ENCODE assay signal across 8 cellular contexts in genomic region chrX:49073641-49074575, GRCh38. TPM values are rescaled to one million over a fixed set of nuclear protein-coding genes. Genes with fewer than 3 reads are reported as not detected.
A peak's percentile ranks its signal among the peaks of the same experiment; 100 is the strongest.
DNase-seq lines count a peak whose midpoint lies in the region; ATAC-seq, FAIRE-seq and TF ChIP-seq lines count a peak whose summit lies in the region.

A gene with protein sequence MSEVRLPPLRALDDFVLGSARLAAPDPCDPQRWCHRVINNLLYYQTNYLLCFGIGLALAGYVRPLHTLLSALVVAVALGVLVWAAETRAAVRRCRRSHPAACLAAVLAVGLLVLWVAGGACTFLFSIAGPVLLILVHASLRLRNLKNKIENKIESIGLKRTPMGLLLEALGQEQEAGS (minus strand): TSS chrX:49074002. CDS start chrX:49073987, 15 bp downstream.

- peak; percentile 42 to 58 for TF ChIP-seq POLR2A in gastroesophageal sphincter (IDR thresholded peaks at IDR 0.05)

- H3K36me3 ChIP-seq in gastroesophageal sphincter (peaks cover 0 to 36% of the 10 kb centered on the region in 2 donors), neutrophil (peaks cover 33% of the 10 kb centered on the region)

- peak within 1 kb of the TSS; percentile 77 for H3K27ac Mint-ChIP-seq in activated naive CD4-positive, alpha-beta T cell treated with anti-CD3 and anti-CD28 coated beads, Interleukin-2, amount 50 U/mL, for 24 hours

- peak within 1 kb of the TSS; percentile 84 for H3K4me3 Mint-ChIP-seq in activated naive CD4-positive, alpha-beta T cell treated with anti-CD3 and anti-CD28 coated beads, Interleukin-2, amount 50 U/mL, for 24 hours

- H3K9me3 ChIP-seq in gastroesophageal sphincter (no peaks in the 10 kb centered on the region), neutrophil (no peaks in the 10 kb centered on the region)

- in situ Hi-C loops in SK-MEL-5 (cut with HindIII; ENCODE audit: low pct_unique_long_range_greater_than_20kb, low sequenced_read_pairs), result no loop called here

- no peaks in the 10 kb centered on the region for H3K27me3 Mint-ChIP-seq in activated naive CD4-positive, alpha-beta T cell treated with anti-CD3 and anti-CD28 coated beads, Interleukin-2, amount 50 U/mL, for 24 hours

- peak; percentile 84 for FAIRE-seq in D721Med (lab: Jason Lieb, UNC)

- TF ChIP-seq CTCF in D721Med (IDR thresholded peaks at IDR 0.05; ENCODE audit: insufficient read depth, missing control alignments), result no peak
- peak in 2 of 4 experiments; percentile 23 to 34 for TF ChIP-seq CTCF in gastroesophageal sphincter (IDR thresholded peaks at IDR 0.05)
- TF ChIP-seq CTCF in neutrophil (IDR thresholded peaks at IDR 0.05), result peak; percentile 32

- H3K4me1 ChIP-seq in gastroesophageal sphincter (peaks cover 0 to 37% (median 2%) of the 10 kb centered on the region in 3 donors), neutrophil (ENCODE audit: control insufficient read depth in 1 of 2, insufficient read depth in 1 of 2, low read depth in 1 of 2, low read length in 1 of 2) (peaks cover 6 to 16% of the 10 kb centered on the region in 2 experiments)

- H3K27ac ChIP-seq in gastroesophageal sphincter, result peak within 1 kb of the TSS; percentile 75 to 82 (median 80)
- peak within 1 kb of the TSS; percentile 75 for H3K27ac ChIP-seq in neutrophil
- peak within 1 kb of the TSS; percentile 72 for H3K27ac ChIP-seq in substantia nigra (ENCODE audit: low read depth, low read length, poor library complexity, severe bottlenecking)

- 3 to 29% methylated on average over 6 to 8 of the region's 61 CpGs for WGBS in gastroesophageal sphincter (ENCODE audit: low coverage in 1 of 2), 2 donors

- no peaks in the 10 kb centered on the region for H3K9me3 Mint-ChIP-seq in activated naive CD4-positive, alpha-beta T cell treated with anti-CD3 and anti-CD28 coated beads, Interleukin-2, amount 50 U/mL, for 24 hours

- ATAC-seq in GM21619 (IDR thresholded peaks at IDR 0.05; ENCODE audit: unreplicated experiment), result peak; percentile 90
- ATAC-seq in gastroesophageal sphincter, result peak; percentile 92

- TF ChIP-seq EP300 in gastroesophageal sphincter (IDR thresholded peaks at IDR 0.05), result no peak

- DNase-seq in D721Med (ENCODE audit: insufficient read length, low spot score) (peak; percentile 92), M059J (ENCODE audit: low read depth) (peak; percentile 93), SK-MEL-5 (ENCODE audit: low read depth, low spot score) (peak; percentile 86), substantia nigra (lab: John Stamatoyannopoulos, UW) (peak; percentile 53 to 95 (median 86))

- H3K27me3 ChIP-seq in gastroesophageal sphincter (no peaks in the 10 kb centered on the region), neutrophil (no peaks in the 10 kb centered on the region)

- H3K4me1 Mint-ChIP-seq in activated naive CD4-positive, alpha-beta T cell treated with anti-CD3 and anti-CD28 coated beads, Interleukin-2, amount 50 U/mL, for 24 hours, result peaks cover 20% of the 10 kb centered on the region

- H3K4me3 ChIP-seq in gastroesophageal sphincter (peak within 1 kb of the TSS; percentile 38 to 61), neutrophil (ENCODE audit: low read depth in 1 of 2, low read length in 1 of 2) (peak within 1 kb of the TSS; percentile 62)

- H3K36me3 Mint-ChIP-seq in activated naive CD4-positive, alpha-beta T cell treated with anti-CD3 and anti-CD28 coated beads, Interleukin-2, amount 50 U/mL, for 24 hours, result no peaks in the 10 kb centered on the region

RNA-seq across cellular contexts. Expression of the gene that starts here (rescaled TPM):
- 25.0 and 29.3 TPM in 2 replicates for total RNA-seq in M059J (2014; rRNA removed; shearing (Covaris generic))
- total RNA-seq in SK-MEL-5 (2014; rRNA removed; shearing (Covaris generic)), result 2.3 and 4.8 TPM in 2 replicates
- polyA plus RNA-seq in SK-MEL-5 (2015; cell fraction: cytosol; rRNA removed), result 21.0 and 30.6 TPM in 2 replicates
- polyA plus RNA-seq in SK-MEL-5 (2015; cell fraction: nucleus; rRNA removed), result 24.6 and 30.5 TPM in 2 replicates
- total RNA-seq in gastroesophageal sphincter, result 10 to 100 TPM in 3 of 4 donors, 1 to 10 TPM in 1; 9.6 to 20.9 (median 17.2) TPM

Comparison
In these comparisons a context has a peak if more than half of its experiments do, and no peak if none do; other contexts are left out.
1. Peak in every context shown above with its lines: DNase-seq, ATAC-seq, H3K4me3 ChIP-seq and H3K27ac ChIP-seq.